Comparison of ENCODE assay signal across 8 cellular contexts in the genomic region with DNA sequence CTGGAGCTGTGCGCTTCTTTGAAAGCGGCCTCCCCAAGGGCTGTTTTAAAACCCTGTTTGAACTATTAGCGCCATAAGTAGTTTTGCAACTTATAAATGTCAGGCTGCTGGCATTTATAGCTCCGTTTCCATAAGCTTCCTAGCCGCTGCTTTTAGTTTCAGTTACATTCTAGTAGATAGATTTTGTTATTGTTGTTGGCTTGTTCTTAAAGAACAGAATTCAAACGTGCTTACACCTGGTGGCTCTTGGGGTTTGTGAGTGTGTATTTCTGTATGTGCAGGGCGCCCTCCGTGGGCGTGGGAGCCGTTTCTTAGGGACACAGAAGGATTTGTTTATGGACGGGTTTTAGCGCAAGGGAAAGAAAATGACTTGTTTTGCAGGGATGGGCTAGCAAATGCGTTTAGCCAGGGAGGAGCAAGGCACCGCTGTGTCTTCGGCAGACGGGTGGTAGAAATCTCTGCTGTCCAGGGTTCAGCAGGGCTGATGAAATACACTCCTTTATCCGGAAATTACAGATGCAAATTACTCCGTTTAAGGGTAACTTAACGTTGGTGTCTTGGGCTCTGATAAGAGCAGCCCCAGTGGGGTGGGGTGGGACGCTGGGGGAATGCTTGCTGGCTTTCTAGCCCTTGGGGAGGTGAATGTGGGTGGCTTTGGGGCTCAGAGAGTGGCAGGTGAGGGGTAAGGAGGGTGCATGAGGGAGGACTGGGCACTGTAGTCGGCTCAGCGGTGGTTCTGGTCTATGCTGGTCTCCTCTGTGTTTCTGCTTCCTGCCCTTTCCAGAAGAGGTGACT. TPM values are rescaled to one million over a fixed set of nuclear protein-coding genes. Genes with fewer than 3 reads are reported as not detected.
DNase-seq lines count a peak whose midpoint lies in the region; ATAC-seq and TF ChIP-seq lines count a peak whose summit lies in the region.

No MANE protein-coding gene starts in this region.

- H3K9me3 ChIP-seq in CD4-positive, alpha-beta memory T cell (ENCODE audit: control insufficient read depth in 1 of 2, low read length in 2 of 2) = no peaks in the 10 kb centered on the region
- no peaks in the 10 kb centered on the region for H3K9me3 ChIP-seq in SK-N-SH

- peak overlapping the region in 2 of 7 donors; percentile 23 to 64 for H3K27ac Mint-ChIP-seq in CD4-positive, alpha-beta memory T cell
- no peak overlapping the region for H3K27ac Mint-ChIP-seq in progenitor cell of endocrine pancreas

- intact Hi-C loops in CD4-positive, alpha-beta memory T cell (cut with micrococcal nuclease) = no loop called here

- ATAC-seq in GM21723 (IDR thresholded peaks at IDR 0.05; ENCODE audit: unreplicated experiment) = peak; percentile 26

- TF ChIP-seq RAD21 in SK-N-SH (IDR thresholded peaks at IDR 0.05; ENCODE audit: low read length) = no peak

- CTCF ChIA-PET in CD4-positive, alpha-beta memory T cell (lab: Charles Lee; ENCODE audit: partially characterized antibody) = no interaction called here
- CTCF ChIA-PET in SK-N-SH (lab: Yijun Ruan, JAX) = interaction anchor here (0.8 to 2.4 kb wide), 9 partner anchors 9 to 171 kb away, joined by 3 to 8 read pairs (median 3); no protein-coding TSS in a partner anchor

- H3K9me3 Mint-ChIP-seq in CD4-positive, alpha-beta memory T cell = no peaks in the 10 kb centered on the region
- no peaks in the 10 kb centered on the region for H3K9me3 Mint-ChIP-seq in progenitor cell of endocrine pancreas (ENCODE audit: low read depth)

- 7% methylated on average over 20 of the region's 22 CpGs for WGBS in SK-N-SH (ENCODE audit: low lambda C conversion rate)

- H3K27ac ChIP-seq in CD4-positive, alpha-beta memory T cell (ENCODE audit: low read depth, low read length) = no peak overlapping the region
- H3K27ac ChIP-seq in SK-N-SH (ENCODE audit: low read depth in 2 of 2, low read length in 1 of 2) = no peak overlapping the region

- no peaks in the 10 kb centered on the region for H3K36me3 Mint-ChIP-seq in CD4-positive, alpha-beta memory T cell
- H3K36me3 Mint-ChIP-seq in progenitor cell of endocrine pancreas (ENCODE audit: insufficient read depth) = peaks cover 1% of the 10 kb centered on the region

- H3K27me3 Mint-ChIP-seq in CD4-positive, alpha-beta memory T cell = peaks cover 51 to 57% of the 10 kb centered on the region in 2 donors
- peaks cover 78% of the 10 kb centered on the region for H3K27me3 Mint-ChIP-seq in progenitor cell of endocrine pancreas

- H3K27me3 ChIP-seq in CD4-positive, alpha-beta memory T cell (ENCODE audit: insufficient read depth, low read length) = peaks cover 33% of the 10 kb centered on the region
- peaks cover 41% of the 10 kb centered on the region for H3K27me3 ChIP-seq in SK-N-SH (ENCODE audit: insufficient read depth)

- no peaks in the 10 kb centered on the region for H3K36me3 ChIP-seq in CD4-positive, alpha-beta memory T cell (ENCODE audit: insufficient read depth, low read length)
- H3K36me3 ChIP-seq in SK-N-SH (replicated peaks in 1 of 2; ENCODE audit: control insufficient read depth in 1 of 2, insufficient read depth in 2 of 2, low read length in 1 of 2) = no peaks in the 10 kb centered on the region

- H4K20me1 ChIP-seq in SK-N-SH (ENCODE audit: insufficient read depth) = no peaks in the 10 kb centered on the region

- peaks cover 15% of the 10 kb centered on the region for H3K4me1 ChIP-seq in CD4-positive, alpha-beta memory T cell (ENCODE audit: insufficient read depth, low read length)
- peaks cover 0 to 9% of the 10 kb centered on the region in 2 experiments; a peak in 1 of 4 replicates for H3K4me1 ChIP-seq in SK-N-SH (ENCODE audit: control insufficient read depth in 1 of 2, insufficient read depth in 2 of 2, low read depth in 1 of 2, low read length in 1 of 2)

- TF ChIP-seq CTCF in SK-N-SH (IDR thresholded peaks at IDR 0.05) (no peak), progenitor cell of endocrine pancreas (IDR thresholded peaks at IDR 0.05; ENCODE audit: unreplicated experiment) (no peak)

- DNase-seq in CD4-positive, alpha-beta memory T cell = no peak
- DNase-seq in SK-N-SH (peak; percentile 37), fibroblast of gingiva (ENCODE audit: low read depth) (peak; percentile 19), progenitor cell of endocrine pancreas (ENCODE audit: low spot score, unreplicated experiment) (no peak), occipital lobe (lab: John Stamatoyannopoulos, UW) (no peak), NCI-H2171 treated with DMSO at 0.1 percent for 48 hours (lab: John Stamatoyannopoulos, UW) (no peak), mucosa of gallbladder (ENCODE audit: low spot score) (no peak)

- no peak for TF ChIP-seq EP300 in SK-N-SH (IDR thresholded peaks at IDR 0.05; ENCODE audit: borderline replicate concordance in 1 of 2, low read depth in 1 of 2, low read length in 1 of 2)

- H3K79me2 ChIP-seq in SK-N-SH (ENCODE audit: insufficient read depth) = no peaks in the 10 kb centered on the region

- H3K9ac ChIP-seq in SK-N-SH = no peak overlapping the region

- no peaks in the 10 kb centered on the region for H3F3A ChIP-seq in SK-N-SH (replicated peaks; ENCODE audit: insufficient read depth)

- H2AFZ ChIP-seq in SK-N-SH (ENCODE audit: low read depth) = peak overlapping the region; percentile 73; the same call in 1 of the 2 replicates

- peak overlapping the region; percentile 84 to 95 (median 90) for H3K4me3 Mint-ChIP-seq in CD4-positive, alpha-beta memory T cell
- H3K4me3 Mint-ChIP-seq in progenitor cell of endocrine pancreas (ENCODE audit: low read depth) = peak overlapping the region; percentile 83

- POLR2A ChIA-PET in CD4-positive, alpha-beta memory T cell (lab: Charles Lee; ENCODE audit: partially characterized antibody) = no interaction called here
- POLR2A ChIA-PET in SK-N-SH (lab: Yijun Ruan, JAX) = no interaction called here

- peak overlapping the region; percentile 93 for H3K4me2 ChIP-seq in SK-N-SH

- H3K4me1 Mint-ChIP-seq in CD4-positive, alpha-beta memory T cell = peaks cover 15 to 21% (median 16%) of the 10 kb centered on the region in 4 donors
- H3K4me1 Mint-ChIP-seq in progenitor cell of endocrine pancreas (ENCODE audit: low read depth) = peaks cover 27% of the 10 kb centered on the region

- peak overlapping the region; percentile 13 to 43 for H3K4me3 ChIP-seq in CD4-positive, alpha-beta memory T cell (ENCODE audit: low read length in 2 of 2)
- peak overlapping the region; percentile 48 to 67 for H3K4me3 ChIP-seq in SK-N-SH (ENCODE audit: low read depth in 2 of 2, low read length in 1 of 2)

- H3K9me2 ChIP-seq in SK-N-SH = no peaks in the 10 kb centered on the region

TF ChIP-seq in SK-N-SH, 30 proteins besides CTCF, POLR2A, EP300 and RAD21:
- TF ChIP-seq CHD2 (IDR thresholded peaks at IDR 0.05; ENCODE audit: low read length, partially characterized antibody) = no peak
- TF ChIP-seq SMC3 (IDR thresholded peaks at IDR 0.05; ENCODE audit: low read depth, low read length) = no peak
- TF ChIP-seq, protein P1, sequence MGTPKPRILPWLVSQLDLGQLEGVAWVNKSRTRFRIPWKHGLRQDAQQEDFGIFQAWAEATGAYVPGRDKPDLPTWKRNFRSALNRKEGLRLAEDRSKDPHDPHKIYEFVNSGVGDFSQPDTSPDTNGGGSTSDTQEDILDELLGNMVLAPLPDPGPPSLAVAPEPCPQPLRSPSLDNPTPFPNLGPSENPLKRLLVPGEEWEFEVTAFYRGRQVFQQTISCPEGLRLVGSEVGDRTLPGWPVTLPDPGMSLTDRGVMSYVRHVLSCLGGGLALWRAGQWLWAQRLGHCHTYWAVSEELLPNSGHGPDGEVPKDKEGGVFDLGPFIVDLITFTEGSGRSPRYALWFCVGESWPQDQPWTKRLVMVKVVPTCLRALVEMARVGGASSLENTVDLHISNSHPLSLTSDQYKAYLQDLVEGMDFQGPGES (IDR thresholded peaks at IDR 0.05; ENCODE audit: low read depth, low read length) = no peak
- no peak for TF ChIP-seq FOSL2 (IDR thresholded peaks at IDR 0.05; ENCODE audit: borderline replicate concordance, low read depth)
- TF ChIP-seq NRF1 (IDR thresholded peaks at IDR 0.05; ENCODE audit: low read depth, low read length) = no peak
- TF ChIP-seq TCF12 (IDR thresholded peaks at IDR 0.05) = no peak
- TF ChIP-seq GATA2 (CRISPR knock-in tag; IDR thresholded peaks at IDR 0.05) = no peak
- no peak for TF ChIP-seq ELF1 (IDR thresholded peaks at IDR 0.05)
- TF ChIP-seq JUND (IDR thresholded peaks at IDR 0.05) = no peak
- no peak for TF ChIP-seq TEAD4 (IDR thresholded peaks at IDR 0.05; ENCODE audit: borderline replicate concordance, insufficient read depth)

RNA-seq across cellular contexts. Expression of gene SV2B, which starts 0.7 kb away (rescaled TPM):
- total RNA-seq in CD4-positive, alpha-beta memory T cell = under 1 TPM in 1 of 2 experiments, not detected in 1; 0.03 TPM
- not detected for polyA plus RNA-seq in CD4-positive, alpha-beta memory T cell
- not detected in 2 replicates for polyA plus RNA-seq in SK-N-SH (2012; rRNA removed)
- polyA plus RNA-seq in SK-N-SH (2012; cell fraction: cytosol; rRNA removed) = not detected in 2 replicates
- not detected in 2 replicates for polyA plus RNA-seq in SK-N-SH (2012; cell fraction: nucleus; rRNA removed)
- 19.9 and 24.9 TPM in 2 replicates for total RNA-seq in progenitor cell of endocrine pancreas
- 33.5 TPM for total RNA-seq in occipital lobe
- total RNA-seq in mucosa of gallbladder = 0.35 TPM

Comparison
In these comparisons a context has a peak if more than half of its experiments do, and no peak if none do; other contexts are left out.
1. DNase-seq: peak in SK-N-SH (single experiment) and fibroblast of gingiva (single experiment); none in CD4-positive, alpha-beta memory T cell (0 of 5), progenitor cell of endocrine pancreas (single experiment), occipital lobe (single experiment), NCI-H2171 treated with DMSO at 0.1 percent for 48 hours (single experiment) and mucosa of gallbladder (single experiment).
2. RNA of gene SV2B, which starts 0.7 kb away (total RNA-seq): 33.5 TPM in occipital lobe (single experiment) and 19.9 to 24.9 TPM in progenitor cell of endocrine pancreas; 0.35 TPM in mucosa of gallbladder (single experiment) and 0.03 TPM in CD4-positive, alpha-beta memory T cell; every median in the first group is over 10 times any median in the second.